25 cellular contexts compared by ENCODE assay signal in the genomic region with DNA sequence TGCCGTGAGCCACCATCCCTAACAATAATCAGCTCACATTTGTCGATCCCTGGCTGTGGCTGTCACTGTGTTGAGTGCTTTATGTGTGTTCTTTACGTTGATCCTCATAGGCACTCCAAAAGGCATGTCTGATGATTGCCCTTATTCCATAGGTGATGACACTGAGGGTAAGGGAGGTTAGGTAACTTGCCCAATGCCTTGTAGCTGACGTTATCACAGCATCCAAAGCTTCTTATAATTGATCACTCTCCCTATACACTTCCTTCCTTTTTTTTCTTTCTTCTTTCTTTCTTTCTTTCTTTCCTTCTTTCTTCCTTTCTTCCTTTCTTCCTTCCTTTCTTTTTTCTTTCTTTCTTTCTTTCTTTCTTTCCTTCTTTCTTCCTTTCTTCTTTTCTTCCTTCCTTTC.
"Had no signal": no experiment of that assay in that cellular context is flagged by ENCODE, and none has a peak within 500 bp of the region (broad histone marks: within the 10 kb centered on the region; RNA-seq: fewer than 3 reads in every experiment).

No MANE protein-coding gene starts in this region.

- DNase-seq: naive thymus-derived CD8-positive, alpha-beta T cell; nephron progenitor cell; nucleus accumbens; pancreas; psoas muscle; right cardiac atrium; right lobe of liver; sigmoid colon; small intestine; stimulated activated CD4-positive, alpha-beta T cell treated with anti-CD3 and anti-CD28 coated beads, Interleukin-15, amount 100 ng/mL, for 24 hours; stimulated activated CD4-positive, alpha-beta T cell treated with anti-CD3 and anti-CD28 coated beads, Interleukin-2, amount 100 ng/mL, for 24 hours; stimulated activated CD4-positive, alpha-beta T cell treated with anti-CD3 and anti-CD28 coated beads, Interleukin-2, amount 100 ng/mL, for 48 hours; stimulated activated CD4-positive, alpha-beta T cell treated with anti-CD3 and anti-CD28 coated beads, Interleukin-4, amount 100 ng/mL, for 24 hours; stimulated activated naive B cell treated with anti-CD40 and anti-IgM and Interleukin-4, amounts not matched to agents 10 μg/mL and 1 μg/mL and 100 μg/mL, for 72 hours; stimulated activated naive CD4-positive, alpha-beta T cell treated with Interleukin-2 at 50 U/mL for 16 hours; stomach; testis; tibial artery; transverse colon; upper lobe of right lung; uterus had no signal

- H3K36me3 ChIP-seq: neutrophil, pancreas, right lobe of liver, sigmoid colon, stomach, suprapubic skin, tibial artery, transverse colon, upper lobe of right lung, uterus had no signal

- H3K27me3 ChIP-seq: pancreas, right lobe of liver, sigmoid colon, suprapubic skin, testis, tibial artery, upper lobe of right lung, uterus had no signal

- ATAC-seq: naive thymus-derived CD8-positive, alpha-beta T cell; natural killer cell treated with Interleukin-12 subunit alpha and Interleukin-12 subunit beta and Interleukin-15 and Interleukin-18, amount 100 ng/mL, for 72 hours; pancreas; psoas muscle; right cardiac atrium; right lobe of liver; stimulated activated effector memory CD8-positive, alpha-beta T cell treated with anti-CD3 and anti-CD28 coated beads, Interleukin-12 subunit alpha, Interleukin-12 subunit beta, amount 100 ng/mL, for 72 hours; stimulated activated naive B cell treated with anti-CD40 and anti-IgM and Interleukin-4, amounts not matched to agents 10 μg/mL and 1 μg/mL and 100 μg/mL, for 72 hours; upper lobe of right lung had no signal

- H3K9me3 ChIP-seq: neutrophil, pancreas, psoas muscle, right lobe of liver, sigmoid colon, stomach, suprapubic skin, testis, tibial artery, transverse colon, upper lobe of right lung, uterus had no signal

- FAIRE-seq: pancreas, small intestine had no signal

- H3K4me1 ChIP-seq: pancreas, psoas muscle, right lobe of liver, stomach, suprapubic skin, testis, transverse colon, uterus had no signal

- H3K4me3 ChIP-seq: pancreas, psoas muscle, right lobe of liver, sigmoid colon, stomach, suprapubic skin, testis, tibial artery, transverse colon, upper lobe of right lung, uterus had no signal

- H3K27ac ChIP-seq: neutrophil, pancreas, psoas muscle, right lobe of liver, sigmoid colon, stomach, suprapubic skin, testis, tibial artery, transverse colon, upper lobe of right lung, uterus had no signal
